In the genomic region with DNA sequence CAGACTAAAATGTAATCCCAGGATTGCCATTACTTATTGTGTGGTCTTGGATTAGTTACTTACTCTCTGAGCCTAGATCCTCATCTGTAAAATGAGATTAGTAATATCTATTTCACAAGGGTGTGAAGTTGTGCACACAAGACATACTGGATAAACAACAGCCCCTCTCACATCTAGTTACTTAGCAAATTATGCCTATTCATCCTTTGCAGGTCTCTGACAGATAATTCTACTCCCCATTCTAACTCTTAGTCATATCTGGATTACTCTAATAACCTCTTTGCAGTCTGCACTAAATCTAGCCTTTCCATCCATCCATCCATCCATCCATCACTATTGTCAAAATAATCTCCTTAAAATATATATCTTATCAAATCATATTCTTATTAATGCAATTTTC, we compare ENCODE assay signal across 23 cellular contexts.
"Had no signal": no experiment of that assay in that cellular context is flagged by ENCODE, and none has a peak within 500 bp of the region (broad histone marks: within the 10 kb centered on the region; RNA-seq: fewer than 3 reads in every experiment).

No MANE protein-coding gene starts in this region.

- H3K27me3 ChIP-seq: colonic mucosa, esophagus muscularis mucosa, foreskin keratinocyte, gastroesophageal sphincter, heart left ventricle, left lung had no signal

- ATAC-seq: effector memory CD8-positive, alpha-beta T cell; foreskin keratinocyte; gastroesophageal sphincter; heart left ventricle; left cardiac atrium; left lung; left ventricle myocardium superior; lower lobe of right lung; mucosa of descending colon had no signal

- FAIRE-seq: endometrium, frontal cortex, islet of Langerhans, keratinocyte had no signal

- H3K36me3 ChIP-seq: colonic mucosa had no signal

- H3K4me3 ChIP-seq: colonic mucosa, esophagus muscularis mucosa, gastroesophageal sphincter, heart left ventricle, left lung, lower lobe of right lung, mucosa of descending colon had no signal

- H3K9me3 ChIP-seq: colonic mucosa, esophagus muscularis mucosa, gastroesophageal sphincter, heart left ventricle, left lung, lower lobe of right lung, mucosa of descending colon had no signal

- H3K27ac ChIP-seq: colonic mucosa, epithelial cell of prostate, esophagus muscularis mucosa, foreskin keratinocyte, gastroesophageal sphincter, heart left ventricle, left lung, lower lobe of right lung had no signal

- H3K27ac Mint-ChIP-seq: dendritic cell treated with granulocyte-macrophage colony-stimulating factor and Interleukin-4, amounts not matched to agents 40 ng/mL and 50 ng/mL, for 4 days; effector memory CD8-positive, alpha-beta T cell; endodermal cell; mesothelial cell of epicardium had no signal

- H3K4me1 ChIP-seq: colonic mucosa, foreskin keratinocyte, left lung, lower lobe of right lung had no signal

- DNase-seq: colonic mucosa; cortex of kidney; effector CD8-positive, alpha-beta T cell; effector memory CD8-positive, alpha-beta T cell; endodermal cell; foreskin keratinocyte; heart left ventricle; hippocampal formation; left cardiac atrium; left lung; left ventricle myocardium superior; lower lobe of right lung; mesenchymal stem cell; mucosa of descending colon had no signal

- H3K4me3 Mint-ChIP-seq: dendritic cell treated with granulocyte-macrophage colony-stimulating factor and Interleukin-4, amounts not matched to agents 40 ng/mL and 50 ng/mL, for 4 days; effector memory CD8-positive, alpha-beta T cell; endodermal cell; mesothelial cell of epicardium had no signal

- H3K9me3 Mint-ChIP-seq: dendritic cell treated with granulocyte-macrophage colony-stimulating factor and Interleukin-4, amounts not matched to agents 40 ng/mL and 50 ng/mL, for 4 days; effector memory CD8-positive, alpha-beta T cell; endodermal cell; mesothelial cell of epicardium had no signal

- H3K4me1 Mint-ChIP-seq: endodermal cell, mesothelial cell of epicardium had no signal
